ENCODE assay signal across 9 cellular contexts in the genomic region with DNA sequence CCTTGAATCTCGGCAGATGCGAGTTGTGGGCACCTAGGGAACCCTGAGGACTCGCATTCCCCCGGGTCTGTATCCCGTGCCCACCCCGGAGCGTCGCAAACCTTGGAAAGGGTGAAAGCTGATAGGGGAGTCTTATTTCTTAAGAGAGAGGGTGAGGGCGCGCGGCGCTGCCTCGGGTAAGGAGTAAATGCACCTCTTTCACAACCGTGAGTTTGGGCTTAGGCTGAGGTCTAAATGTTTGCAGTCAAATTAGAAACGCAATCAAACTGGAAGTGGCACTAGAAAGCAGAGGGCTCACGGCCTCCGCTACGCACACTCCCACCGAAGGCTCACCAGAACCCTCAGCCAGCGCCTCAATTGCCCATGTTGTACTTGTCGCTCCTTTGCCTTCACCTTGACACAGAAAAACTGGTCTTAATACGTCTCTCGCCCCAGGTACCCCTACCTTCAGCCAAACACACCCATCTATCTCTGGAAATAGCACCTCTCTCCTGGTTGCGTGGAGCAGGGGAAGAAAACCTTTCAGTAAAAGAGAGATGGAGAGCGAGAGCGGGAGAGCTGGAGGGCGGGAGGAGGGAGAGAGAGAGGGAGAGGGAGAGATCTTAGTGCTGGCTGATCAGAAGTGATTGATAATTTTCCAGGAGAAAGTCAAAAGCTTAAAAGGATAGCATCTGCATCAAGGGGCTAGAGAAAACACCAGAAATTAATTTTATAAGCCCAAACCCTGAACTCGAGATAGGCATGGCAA. TPM values are rescaled to one million over a fixed set of nuclear protein-coding genes. Genes with fewer than 3 reads are reported as not detected.
DNase-seq lines count a peak whose midpoint lies in the region; ATAC-seq and TF ChIP-seq lines count a peak whose summit lies in the region.
"Had no signal": no experiment of that assay in that cellular context is flagged by ENCODE, and none has a peak within 500 bp of the region (broad histone marks: within the 10 kb centered on the region; RNA-seq: fewer than 3 reads in every experiment).

No MANE protein-coding gene starts in this region.

- H3K27me3 ChIP-seq in HUES6 (ENCODE audit: control insufficient read depth, insufficient read depth, low read length) = peaks cover 91% of the 10 kb centered on the region
- H3K27me3 ChIP-seq in sigmoid colon = no peaks in the 10 kb centered on the region

- H3K36me3 ChIP-seq in HUES6 (ENCODE audit: control insufficient read depth, insufficient read depth, low read length) (no peaks in the 10 kb centered on the region), sigmoid colon (peaks cover 0 to 5% (median 0%) of the 10 kb centered on the region in 4 donors)

- CTCF ChIA-PET in activated B cell treated with CpG ODN at 0.5 μM for 24 hours (lab: Charles Lee) = interaction anchor here (1.0 to 8.3 kb wide), 5 partner anchors 222 to 864 kb away, joined by 3 to 175 read pairs (median 14); a partner anchor contains a TSS
- CTCF ChIA-PET in activated CD4-positive, alpha-beta T cell treated with anti-CD3 and anti-CD28 coated beads, Interleukin-2, amount 10 ng/mL, durations not matched to agents 7 days and 5 days (lab: Charles Lee) = no interaction called here

- no peak for TF ChIP-seq CTCF in activated B cell treated with CpG ODN at 0.5 μM for 24 hours (IDR thresholded peaks at IDR 0.05)
- TF ChIP-seq CTCF in sigmoid colon (IDR thresholded peaks at IDR 0.05) = no peak

- H3K27ac Mint-ChIP-seq in activated B cell treated with CpG ODN at 0.5 μM for 24 hours = peak overlapping the region; percentile 93
- no peak overlapping the region for H3K27ac Mint-ChIP-seq in activated CD4-positive, alpha-beta T cell treated with anti-CD3 and anti-CD28 coated beads, Interleukin-2, amount 10 ng/mL, durations not matched to agents 7 days and 5 days

- H3K4me3 Mint-ChIP-seq in activated B cell treated with CpG ODN at 0.5 μM for 24 hours = peak overlapping the region; percentile 94
- H3K4me3 Mint-ChIP-seq in activated CD4-positive, alpha-beta T cell treated with anti-CD3 and anti-CD28 coated beads, Interleukin-2, amount 10 ng/mL, durations not matched to agents 7 days and 5 days = no peak overlapping the region

- peak overlapping the region; percentile 66 for H3K4me3 ChIP-seq in HUES6 (ENCODE audit: low read depth, low read length)
- H3K4me3 ChIP-seq in iPS-11a (ENCODE audit: low read depth, low read length) = peak overlapping the region; percentile 41
- H3K4me3 ChIP-seq in sigmoid colon = peak overlapping the region; percentile 33 to 97 (median 90)

- H3K4me1 Mint-ChIP-seq in activated B cell treated with CpG ODN at 0.5 μM for 24 hours = peaks cover 50% of the 10 kb centered on the region
- peaks cover 28% of the 10 kb centered on the region for H3K4me1 Mint-ChIP-seq in activated CD4-positive, alpha-beta T cell treated with anti-CD3 and anti-CD28 coated beads, Interleukin-2, amount 10 ng/mL, durations not matched to agents 7 days and 5 days

- DNase-seq in activated B cell treated with CpG ODN at 0.5 μM for 24 hours (no peak), sigmoid colon (no peak), SHP77 treated with DMSO at 0.1 percent for 48 hours (lab: John Stamatoyannopoulos, UW) (no peak), EL (no peak), G401 (ENCODE audit: low spot score) (no peak)
- no peak for DNase-seq in activated CD4-positive, alpha-beta T cell treated with anti-CD3 and anti-CD28 coated beads, Interleukin-2, amount 10 ng/mL, durations not matched to agents 7 days and 5 days
- DNase-seq: amniotic stem cell had no signal

- intact Hi-C loops in activated B cell treated with CpG ODN at 0.5 μM for 24 hours (cut with micrococcal nuclease) = loop anchor here (1.0 to 5.0 kb wide), 8 partner anchors 222 to 1835 kb away; a partner anchor contains a TSS
- intact Hi-C loops in sigmoid colon (cut with DNase I) = loop anchor here (2.0 to 5.0 kb wide), 2 partner anchors 830 to 865 kb away; a partner anchor contains a TSS

- TF ChIP-seq EP300 in sigmoid colon (IDR thresholded peaks at IDR 0.05) = no peak

- peaks cover 30% of the 10 kb centered on the region for H3K4me1 ChIP-seq in HUES6 (ENCODE audit: control insufficient read depth, insufficient read depth, low read length)
- H3K4me1 ChIP-seq in sigmoid colon = peaks cover 0 to 67% (median 54%) of the 10 kb centered on the region in 4 donors

- H3K9me3 Mint-ChIP-seq in activated B cell treated with CpG ODN at 0.5 μM for 24 hours = no peaks in the 10 kb centered on the region
- no peaks in the 10 kb centered on the region for H3K9me3 Mint-ChIP-seq in activated CD4-positive, alpha-beta T cell treated with anti-CD3 and anti-CD28 coated beads, Interleukin-2, amount 10 ng/mL, durations not matched to agents 7 days and 5 days

- H3K27ac ChIP-seq in HUES6 (ENCODE audit: low read depth, low read length) = no peak overlapping the region
- H3K27ac ChIP-seq in sigmoid colon = peak overlapping the region; percentile 67 to 100 (median 97)

- in situ Hi-C loops in G401 (cut with HindIII; ENCODE audit: low sequenced_read_pairs) = no loop called here

- WGBS in sigmoid colon, 2 donors = 35 to 37% methylated on average over 28 of the region's 28 CpGs

- ATAC-seq in activated B cell treated with CpG ODN at 0.5 μM for 24 hours (ENCODE audit: low read depth) = no peak

- H3K36me3 Mint-ChIP-seq in activated B cell treated with CpG ODN at 0.5 μM for 24 hours (ENCODE audit: low read depth) = peaks cover 10% of the 10 kb centered on the region
- H3K36me3 Mint-ChIP-seq in activated CD4-positive, alpha-beta T cell treated with anti-CD3 and anti-CD28 coated beads, Interleukin-2, amount 10 ng/mL, durations not matched to agents 7 days and 5 days (ENCODE audit: low read depth) = peaks cover 4% of the 10 kb centered on the region

- peaks cover 2% of the 10 kb centered on the region for H3K27me3 Mint-ChIP-seq in activated B cell treated with CpG ODN at 0.5 μM for 24 hours
- H3K27me3 Mint-ChIP-seq in activated CD4-positive, alpha-beta T cell treated with anti-CD3 and anti-CD28 coated beads, Interleukin-2, amount 10 ng/mL, durations not matched to agents 7 days and 5 days = peaks cover 83% of the 10 kb centered on the region

- POLR2A ChIA-PET in activated B cell treated with CpG ODN at 0.5 μM for 24 hours (lab: Charles Lee) = interaction anchor here (0.5 to 4.2 kb wide), 17 partner anchors 31 to 1855 kb away, joined by 3 to 66 read pairs (median 4); a partner anchor contains a TSS
- POLR2A ChIA-PET in activated CD4-positive, alpha-beta T cell treated with anti-CD3 and anti-CD28 coated beads, Interleukin-2, amount 10 ng/mL, durations not matched to agents 7 days and 5 days (lab: Charles Lee) = no interaction called here

- H3K9ac ChIP-seq in HUES6 (ENCODE audit: low read length) = peak overlapping the region; percentile 60

- H3K9me3 ChIP-seq in HUES6 (ENCODE audit: control insufficient read depth, insufficient read depth, low read depth, low read length) (no peaks in the 10 kb centered on the region), sigmoid colon (no peaks in the 10 kb centered on the region)

- TF ChIP-seq POLR2A in sigmoid colon (IDR thresholded peaks at IDR 0.05) = no peak

RNA-seq across cellular contexts. Expression of a gene that starts 1.7 kb away (rescaled TPM):
- total RNA-seq in activated B cell treated with CpG ODN at 0.5 μM for 24 hours (3.2 and 4.6 TPM in 2 replicates), sigmoid colon (10 to 100 TPM; 28.2 to 53.5 (median 37.8) TPM)
- polyA plus RNA-seq in sigmoid colon = 10 to 100 TPM in 1 of 3 donors, 1 to 10 TPM in 1, under 1 TPM in 1; 0.92 to 10.7 (median 9.0) TPM
- total RNA-seq in activated CD4-positive, alpha-beta T cell treated with anti-CD3 and anti-CD28 coated beads, Interleukin-2, amount 10 ng/mL, durations not matched to agents 7 days and 5 days = under 1 TPM in 1 of 2 experiments, not detected in 1; 0.10 TPM
- not detected in 2 replicates for total RNA-seq in G401 (2014; rRNA removed; shearing (Covaris generic))
